In genomic region chr15:48300038-48300437, GRCh38 we compare ENCODE assay signal across 31 cellular contexts.
"Had no signal": no experiment of that assay in that cellular context is flagged by ENCODE, and none has a peak within 500 bp of the region (broad histone marks: within the 10 kb centered on the region; RNA-seq: fewer than 3 reads in every experiment).

No MANE protein-coding gene starts in this region.

- H3K27ac ChIP-seq: dorsolateral prefrontal cortex, esophagus muscularis mucosa, foreskin keratinocyte, gastroesophageal sphincter, heart right ventricle, lower lobe of right lung, ovary, suprapubic skin, transverse colon, upper lobe of right lung, uterus had no signal

- H3K36me3 Mint-ChIP-seq: mesothelial cell of epicardium, naive B cell had no signal

- DNase-seq: cerebellar nuclear complex; cortex of kidney; dorsolateral prefrontal cortex; effector CD4-positive, alpha-beta T cell; foreskin keratinocyte; glutamatergic neuron; heart right ventricle; hippocampal formation; left ventricle myocardium superior; lower lobe of right lung; mucosa of descending colon; naive B cell; occipital lobe; ovary; stimulated activated CD4-positive, alpha-beta T cell treated with anti-CD3 and anti-CD28 coated beads, Interleukin-12 subunit alpha, Interleukin-12 subunit beta, amount 100 ng/mL, for 4 hours; stimulated activated CD4-positive, alpha-beta T cell treated with anti-CD3 and anti-CD28 coated beads, Interleukin-1b, Interleukin-23, amount 100 ng/mL, for 48 hours; stimulated activated CD4-positive, alpha-beta T cell treated with anti-CD3 and anti-CD28 coated beads, Interleukin-4, amount 100 ng/mL, for 1 hour; stimulated activated CD8-positive, alpha-beta memory T cell treated with anti-CD3 and anti-CD28 coated beads, Interleukin-4, amount 100 ng/mL, for 48 hours; stimulated activated naive CD4-positive, alpha-beta T cell; stimulated activated naive CD8-positive, alpha-beta T cell treated with anti-CD3 and anti-CD28 coated beads, Interleukin-15, amount 100 ng/mL, for 72 hours; transverse colon; upper lobe of right lung; uterus had no signal

- H3K36me3 ChIP-seq: esophagus muscularis mucosa, gastroesophageal sphincter, heart right ventricle, lower lobe of right lung, ovary, suprapubic skin, transverse colon, upper lobe of right lung, uterus had no signal

- H3K4me1 ChIP-seq: esophagus muscularis mucosa, foreskin keratinocyte, gastroesophageal sphincter, heart right ventricle, lower lobe of right lung, suprapubic skin, transverse colon, upper lobe of right lung, uterus had no signal

- H3K27ac Mint-ChIP-seq: mesothelial cell of epicardium, naive B cell, nephron had no signal

- H3K4me3 ChIP-seq: dorsolateral prefrontal cortex, esophagus muscularis mucosa, gastroesophageal sphincter, heart right ventricle, lower lobe of right lung, mucosa of descending colon, ovary, smooth muscle cell, suprapubic skin, transverse colon, upper lobe of right lung, uterus had no signal

- H3K9me3 Mint-ChIP-seq: mesothelial cell of epicardium; naive B cell; nephron; stimulated activated naive CD8-positive, alpha-beta T cell treated with anti-CD3 and anti-CD28 coated beads, Interleukin-15, amount 100 ng/mL, for 72 hours had no signal

- H3K4me3 Mint-ChIP-seq: mesothelial cell of epicardium; naive B cell; nephron; stimulated activated naive CD8-positive, alpha-beta T cell treated with anti-CD3 and anti-CD28 coated beads, Interleukin-15, amount 100 ng/mL, for 72 hours had no signal

- H3K27me3 Mint-ChIP-seq: naive B cell; stimulated activated naive CD8-positive, alpha-beta T cell treated with anti-CD3 and anti-CD28 coated beads, Interleukin-15, amount 100 ng/mL, for 72 hours had no signal

- FAIRE-seq: endothelial cell of umbilical vein, keratinocyte had no signal

- H3K9me3 ChIP-seq: esophagus muscularis mucosa, gastroesophageal sphincter, heart right ventricle, lower lobe of right lung, mucosa of descending colon, ovary, suprapubic skin, transverse colon, upper lobe of right lung, uterus had no signal

- H3K27me3 ChIP-seq: foreskin keratinocyte, gastroesophageal sphincter, ovary, suprapubic skin, transverse colon, uterus had no signal

- H3K4me2 ChIP-seq: smooth muscle cell had no signal

- H3K4me1 Mint-ChIP-seq: naive B cell; nephron; stimulated activated naive CD8-positive, alpha-beta T cell treated with anti-CD3 and anti-CD28 coated beads, Interleukin-15, amount 100 ng/mL, for 72 hours had no signal
